In genomic region chr6:35908753-35909401, GRCh38 we compare ENCODE assay signal across 2 cellular contexts.
TF ChIP-seq lines count a peak whose summit lies in the region.

No MANE protein-coding gene starts in this region.

TF ChIP-seq in GM12878, 131 proteins besides CTCF, POLR2A, EP300 and RAD21:
- peak; percentile 63; the same call in 1 of the 2 replicates for TF ChIP-seq CBX5 (IDR thresholded peaks at IDR 0.05; ENCODE audit: low read depth)

TF ChIP-seq in HepG2, 621 proteins besides CTCF, POLR2A, EP300 and RAD21:
- peak; percentile 88 for TF ChIP-seq ZNF280B (CRISPR knock-in tag; IDR thresholded peaks at IDR 0.05; ENCODE audit: borderline replicate concordance)
- TF ChIP-seq ZNF280D (CRISPR knock-in tag; IDR thresholded peaks at IDR 0.05), result peak; percentile 80
- TF ChIP-seq ZFP91 (CRISPR knock-in tag; IDR thresholded peaks at IDR 0.05; ENCODE audit: borderline replicate concordance), result 0 out of 2 replicates have a peak, but pooled peaks have one; percentile 19
- TF ChIP-seq CBX5 (CRISPR knock-in tag; IDR thresholded peaks at IDR 0.05; ENCODE audit: borderline replicate concordance), result peak; percentile 67; the same call in 1 of the 2 replicates
